Comparison of ENCODE assay signal across 1 cellular context in genomic region chr5:135508496-135509005, GRCh38.
TF ChIP-seq lines count a peak whose summit lies in the region.

No MANE protein-coding gene starts in this region.

TF ChIP-seq in HepG2, 621 proteins besides CTCF, POLR2A, EP300 and RAD21 (continued from another document):
- TF ChIP-seq DZIP1 (CRISPR knock-in tag; IDR thresholded peaks at IDR 0.05) (no peak), CHD2 (IDR thresholded peaks at IDR 0.05; ENCODE audit: low read depth, low read length) (peak; percentile 66), ZNF773 (CRISPR knock-in tag; IDR thresholded peaks at IDR 0.05; ENCODE audit: borderline replicate concordance) (no peak), ARID5B (CRISPR knock-in tag; IDR thresholded peaks at IDR 0.05) (peak; percentile 18; the same call in 1 of the 2 replicates), PHF5A (CRISPR knock-in tag; IDR thresholded peaks at IDR 0.05; ENCODE audit: low read depth, unreplicated experiment) (no peak), SOX5 (CRISPR knock-in tag; IDR thresholded peaks at IDR 0.05; ENCODE audit: borderline replicate concordance) (peak; percentile 25; the same call in 1 of the 2 replicates), LCORL (IDR thresholded peaks at IDR 0.05) (no peak), LCORL (CRISPR knock-in tag; IDR thresholded peaks at IDR 0.05) (peak; percentile 49; the same call in 1 of the 2 replicates), SALL1 (CRISPR knock-in tag; IDR thresholded peaks at IDR 0.05) (peak; percentile 40)
- TF ChIP-seq, protein P1, sequence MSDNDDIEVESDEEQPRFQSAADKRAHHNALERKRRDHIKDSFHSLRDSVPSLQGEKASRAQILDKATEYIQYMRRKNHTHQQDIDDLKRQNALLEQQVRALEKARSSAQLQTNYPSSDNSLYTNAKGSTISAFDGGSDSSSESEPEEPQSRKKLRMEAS (IDR thresholded peaks at IDR 0.05), result no peak
- TF ChIP-seq, protein P2, sequence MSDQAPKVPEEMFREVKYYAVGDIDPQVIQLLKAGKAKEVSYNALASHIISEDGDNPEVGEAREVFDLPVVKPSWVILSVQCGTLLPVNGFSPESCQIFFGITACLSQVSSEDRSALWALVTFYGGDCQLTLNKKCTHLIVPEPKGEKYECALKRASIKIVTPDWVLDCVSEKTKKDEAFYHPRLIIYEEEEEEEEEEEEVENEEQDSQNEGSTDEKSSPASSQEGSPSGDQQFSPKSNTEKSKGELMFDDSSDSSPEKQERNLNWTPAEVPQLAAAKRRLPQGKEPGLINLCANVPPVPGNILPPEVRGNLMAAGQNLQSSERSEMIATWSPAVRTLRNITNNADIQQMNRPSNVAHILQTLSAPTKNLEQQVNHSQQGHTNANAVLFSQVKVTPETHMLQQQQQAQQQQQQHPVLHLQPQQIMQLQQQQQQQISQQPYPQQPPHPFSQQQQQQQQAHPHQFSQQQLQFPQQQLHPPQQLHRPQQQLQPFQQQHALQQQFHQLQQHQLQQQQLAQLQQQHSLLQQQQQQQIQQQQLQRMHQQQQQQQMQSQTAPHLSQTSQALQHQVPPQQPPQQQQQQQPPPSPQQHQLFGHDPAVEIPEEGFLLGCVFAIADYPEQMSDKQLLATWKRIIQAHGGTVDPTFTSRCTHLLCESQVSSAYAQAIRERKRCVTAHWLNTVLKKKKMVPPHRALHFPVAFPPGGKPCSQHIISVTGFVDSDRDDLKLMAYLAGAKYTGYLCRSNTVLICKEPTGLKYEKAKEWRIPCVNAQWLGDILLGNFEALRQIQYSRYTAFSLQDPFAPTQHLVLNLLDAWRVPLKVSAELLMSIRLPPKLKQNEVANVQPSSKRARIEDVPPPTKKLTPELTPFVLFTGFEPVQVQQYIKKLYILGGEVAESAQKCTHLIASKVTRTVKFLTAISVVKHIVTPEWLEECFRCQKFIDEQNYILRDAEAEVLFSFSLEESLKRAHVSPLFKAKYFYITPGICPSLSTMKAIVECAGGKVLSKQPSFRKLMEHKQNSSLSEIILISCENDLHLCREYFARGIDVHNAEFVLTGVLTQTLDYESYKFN (CRISPR knock-in tag; conservative IDR thresholded peaks at IDR 0.05), result 0 out of 2 replicates have a peak, but pooled peaks have one; percentile 18
TF ChIP-seq in HepG2: peak in this region for 7.
